ENCODE assay signal across 32 cellular contexts in genomic region chr5:62645223-62645622, GRCh38.
DNase-seq lines count a peak whose midpoint lies in the region; ATAC-seq, FAIRE-seq and TF ChIP-seq lines count a peak whose summit lies in the region.
"Had no signal": no experiment of that assay in that cellular context is flagged by ENCODE, and none has a peak within 500 bp of the region (broad histone marks: within the 10 kb centered on the region; RNA-seq: fewer than 3 reads in every experiment).

No MANE protein-coding gene starts in this region.

- ATAC-seq in HepG2 (peak; percentile 74), right lobe of liver (no peak), HG03460 (IDR thresholded peaks at IDR 0.05; ENCODE audit: unreplicated experiment) (no peak)
- ATAC-seq: CD8-positive, alpha-beta T cell had no signal

- H2AFZ ChIP-seq in HepG2 (ENCODE audit: low read length) (no peak overlapping the region), osteoblast (ENCODE audit: low read length) (no peak overlapping the region)

- H3K27me3 ChIP-seq in HepG2 (ENCODE audit: control insufficient read depth in 1 of 2, insufficient read depth in 2 of 2, low read length in 2 of 2) (no peaks in the 10 kb centered on the region), right lobe of liver (no peaks in the 10 kb centered on the region), BLaER1 (no peaks in the 10 kb centered on the region), osteoblast (ENCODE audit: insufficient read depth, low read length) (no peaks in the 10 kb centered on the region)
- H3K27me3 ChIP-seq: BE2C; BLaER1 treated with 17β-estradiol and CSF1 and Interleukin-3, amounts not matched to agents 10 nM and 100 nM had no signal

- H3K27ac ChIP-seq in HepG2 (ENCODE audit: extremely low read length, insufficient read depth, low read length) (no peak overlapping the region), right lobe of liver (no peak overlapping the region), BLaER1 (no peak overlapping the region), osteoblast (ENCODE audit: low read depth, low read length) (no peak overlapping the region)
- H3K27ac ChIP-seq: 22Rv1; A549; BLaER1 treated with 17β-estradiol and CSF1 and Interleukin-3, amounts not matched to agents 10 nM and 100 nM; C4-2B had no signal

- H4K20me1 ChIP-seq in HepG2 (ENCODE audit: insufficient read depth, low read length) = no peaks in the 10 kb centered on the region
- H4K20me1 ChIP-seq in BLaER1 = no peaks in the 10 kb centered on the region
- H4K20me1 ChIP-seq in osteoblast (ENCODE audit: insufficient read depth, low read length) = no peaks in the 10 kb centered on the region
- H4K20me1 ChIP-seq: BLaER1 treated with 17β-estradiol and CSF1 and Interleukin-3, amounts not matched to agents 10 nM and 100 nM had no signal

- no peak for FAIRE-seq in HepG2 (lab: Jason Lieb, UNC)
- FAIRE-seq: A204.1, A549, D721Med had no signal

- TF ChIP-seq EP300 in HepG2 (IDR thresholded peaks at IDR 0.05; ENCODE audit: low read depth in 2 of 2, low read length in 2 of 2) (no peak), HepG2 (CRISPR knock-in tag; IDR thresholded peaks at IDR 0.05; ENCODE audit: borderline replicate concordance) (no peak)

- TF ChIP-seq POLR2A in HepG2 (IDR thresholded peaks at IDR 0.05; ENCODE audit: insufficient read depth in 1 of 2, low read depth in 2 of 2, low read length in 2 of 2) (no peak), right lobe of liver (IDR thresholded peaks at IDR 0.05) (no peak)

- TF ChIP-seq RAD21 in HepG2 (CRISPR knock-in tag; IDR thresholded peaks at IDR 0.05) = no peak

- H3K79me2 ChIP-seq in HepG2 (ENCODE audit: insufficient read depth, low read length) (no peaks in the 10 kb centered on the region), osteoblast (ENCODE audit: insufficient read depth, low read length) (no peaks in the 10 kb centered on the region)

- DNase-seq in HepG2 (ENCODE audit: low spot score) = peak; percentile 51
- DNase-seq in right lobe of liver = no peak
- DNase-seq in osteoblast (ENCODE audit: insufficient read length, low spot score, missing footprints) = peak; percentile 4
- DNase-seq in D341Med (ENCODE audit: low spot score) = no peak
- DNase-seq: 8988T; ACHN; AML-193; BE2C; C1 segment of cervical spinal cord; Caco-2; Calu3; CD4-positive, alpha-beta memory T cell; CD4-positive, alpha-beta T cell; CD4-positive, CD25-positive, alpha-beta regulatory T cell; CD8-positive, alpha-beta memory T cell; CD8-positive, alpha-beta T cell; COR-L47; DMS 273 treated with DMSO at 0.1 percent for 48 hours; DMS153; DMS53; DMS79; DMS79 treated with DMSO at 0.1 percent for 48 hours; DND-41; EL had no signal

- TF ChIP-seq CTCF in HepG2 (CRISPR knock-in tag; IDR thresholded peaks at IDR 0.05) = no peak
- TF ChIP-seq CTCF in right lobe of liver (IDR thresholded peaks at IDR 0.05) = no peak
- no peak for TF ChIP-seq CTCF in osteoblast (IDR thresholded peaks at IDR 0.05; ENCODE audit: extremely low read depth, low read depth, low read length)

- H3K4me1 ChIP-seq in HepG2 (ENCODE audit: insufficient read depth, low read length) (peaks cover 46% of the 10 kb centered on the region), right lobe of liver (no peaks in the 10 kb centered on the region), BLaER1 (peaks cover 11% of the 10 kb centered on the region), osteoblast (ENCODE audit: insufficient read depth, low read length) (no peaks in the 10 kb centered on the region)
- H3K4me1 ChIP-seq: A549, BE2C, Caco-2 had no signal

- H3K9me3 ChIP-seq in HepG2 (ENCODE audit: low read length) (no peaks in the 10 kb centered on the region), right lobe of liver (no peaks in the 10 kb centered on the region), BLaER1 (no peaks in the 10 kb centered on the region), osteoblast (ENCODE audit: low read depth, low read length) (no peaks in the 10 kb centered on the region)
- H3K9me3 ChIP-seq: A549, BE2C, Caco-2 had no signal

- no peak overlapping the region for H3K4me3 ChIP-seq in HepG2 (replicated peaks in 1 of 3; ENCODE audit: insufficient read depth in 1 of 3, low read depth in 2 of 3, low read length in 3 of 3)
- no peak overlapping the region for H3K4me3 ChIP-seq in right lobe of liver
- H3K4me3 ChIP-seq in BLaER1 = no peak overlapping the region
- no peak overlapping the region for H3K4me3 ChIP-seq in osteoblast (ENCODE audit: insufficient read depth, low read length)
- H3K4me3 ChIP-seq: A549; BLaER1 treated with 17β-estradiol and CSF1 and Interleukin-3, amounts not matched to agents 10 nM and 100 nM had no signal

- in situ Hi-C loops in HepG2 (cut with HindIII; ENCODE audit: extremely low pct_ligation_motif_present, low pct_unique_long_range_greater_than_20kb) = no loop called here

- no TSS peak for BruUV-seq in HepG2 (replicated peaks; lab: Mats Ljungman, UMichigan)

- H3K9ac ChIP-seq in HepG2 (ENCODE audit: insufficient read depth, low read depth, low read length) (no peak overlapping the region), BLaER1 (no peak overlapping the region)
- H3K9ac ChIP-seq: BLaER1 treated with 17β-estradiol and CSF1 and Interleukin-3, amounts not matched to agents 10 nM and 100 nM had no signal

- intact Hi-C loops in HepG2 (cut with micrococcal nuclease; ENCODE audit: unreplicated experiment) (no loop called here), right lobe of liver (cut with DNase I) (no loop called here)

- no peaks in the 10 kb centered on the region for H3K36me3 ChIP-seq in HepG2 (replicated peaks in 1 of 2; ENCODE audit: control insufficient read depth in 1 of 2, insufficient read depth in 2 of 2, low read length in 2 of 2)
- H3K36me3 ChIP-seq in right lobe of liver = no peaks in the 10 kb centered on the region
- 0 out of 2 replicates have a peak, but pooled peaks cover 4% of the 10 kb centered on the region for H3K36me3 ChIP-seq in BLaER1
- H3K36me3 ChIP-seq in osteoblast (ENCODE audit: insufficient read depth, low read length) = no peaks in the 10 kb centered on the region
- H3K36me3 ChIP-seq: BE2C had no signal

- CTCF ChIA-PET in HepG2 (lab: Yijun Ruan, JAX; ENCODE audit: low intra/inter-chr PET ratio, low total read pairs) = no interaction called here

- POLR2A ChIA-PET in HepG2 (lab: Yijun Ruan, JAX) = interaction anchor here (0.6 kb wide), 1 partner anchor 31 kb away, joined by 4 read pairs; no protein-coding TSS in a partner anchor

- 50% methylated on average over 3 of the region's 3 CpGs for WGBS in HepG2 (ENCODE audit: low lambda C conversion rate)
- WGBS in right lobe of liver (ENCODE audit: insufficient coverage, low coverage, low lambda C conversion rate, missing lambda C conversion rate) = 63% methylated on average over 3 of the region's 3 CpGs

- H3K4me2 ChIP-seq in HepG2 (ENCODE audit: low read depth, low read length) = no peak overlapping the region
- H3K4me2 ChIP-seq in BLaER1 = peak overlapping the region; percentile 28
- no peak overlapping the region for H3K4me2 ChIP-seq in osteoblast (ENCODE audit: insufficient read depth, low read length)
- H3K4me2 ChIP-seq: A549 had no signal

TF ChIP-seq in HepG2, 621 proteins besides CTCF, POLR2A, EP300 and RAD21 (continues in another document):
- TF ChIP-seq ZNF850 (CRISPR knock-in tag; conservative IDR thresholded peaks at IDR 0.05) (no peak), CHCHD3 (CRISPR knock-in tag; IDR thresholded peaks at IDR 0.05) (no peak), ZNF616 (CRISPR knock-in tag; IDR thresholded peaks at IDR 0.05; ENCODE audit: low read depth) (no peak), ZNF878 (CRISPR knock-in tag; IDR thresholded peaks at IDR 0.05) (no peak), GRHL1 (CRISPR knock-in tag; conservative IDR thresholded peaks at IDR 0.05) (no peak), KDM5B (CRISPR knock-in tag; IDR thresholded peaks at IDR 0.05; ENCODE audit: borderline replicate concordance) (no peak), MZF1 (CRISPR knock-in tag; IDR thresholded peaks at IDR 0.05; ENCODE audit: borderline replicate concordance) (no peak), SAFB2 (CRISPR knock-in tag; IDR thresholded peaks at IDR 0.05; ENCODE audit: borderline replicate concordance, low read depth) (no peak), SALL1 (CRISPR knock-in tag; IDR thresholded peaks at IDR 0.05) (0 out of 2 replicates have a peak, but pooled peaks have one; percentile 26), ZNF770 (CRISPR knock-in tag; IDR thresholded peaks at IDR 0.05) (0 out of 2 replicates have a peak, but pooled peaks have one; percentile 21), SRSF9 (IDR thresholded peaks at IDR 0.05; ENCODE audit: borderline replicate concordance, insufficient read depth, low read depth, low read length, poor library complexity, severe bottlenecking) (no peak), ZNF331 (CRISPR knock-in tag; IDR thresholded peaks at IDR 0.05) (no peak)

Comparison
In these comparisons a context has a peak if more than half of its experiments do, and no peak if none do; other contexts are left out.
1. DNase-seq: peak in HepG2 (single experiment) and osteoblast (single experiment); none in right lobe of liver (0 of 3) and D341Med (single experiment).